1 cellular context compared by ENCODE assay signal in the genomic region with DNA sequence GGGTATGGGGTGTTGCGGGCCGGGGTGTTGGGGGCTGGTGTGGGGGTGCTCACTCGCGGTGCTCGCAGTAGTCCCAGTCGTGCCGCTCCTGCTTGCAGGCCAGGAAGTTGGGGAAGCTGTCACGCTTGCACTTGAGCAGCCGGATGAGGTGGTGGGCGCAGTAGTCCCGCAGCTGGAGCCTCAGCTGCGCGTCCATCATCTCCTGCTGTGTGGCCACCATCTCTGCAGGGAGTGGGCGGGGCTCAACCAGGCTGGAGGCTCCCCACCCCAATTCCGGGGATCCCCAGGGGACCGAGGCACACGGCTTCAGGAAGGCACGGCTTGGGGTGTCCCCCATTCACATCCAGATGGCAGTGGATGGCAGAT.
A peak's percentile ranks its signal among the peaks of the same experiment; 100 is the strongest.
TF ChIP-seq lines count a peak whose summit lies in the region.

No MANE protein-coding gene starts in this region.

TF ChIP-seq in K562, 482 proteins besides CTCF, POLR2A, EP300 and RAD21:
- no peak for TF ChIP-seq ZNF134 (CRISPR knock-in tag; conservative IDR thresholded peaks at IDR 0.05)
- peak; percentile 64 for TF ChIP-seq RBM22 (IDR thresholded peaks at IDR 0.05; ENCODE audit: low read depth, low read length, poor library complexity, severe bottlenecking)
- peak; percentile 40; the same call in 1 of the 2 replicates for TF ChIP-seq RBFOX2 (IDR thresholded peaks at IDR 0.05; ENCODE audit: low read depth, low read length)
- TF ChIP-seq, protein P1, sequence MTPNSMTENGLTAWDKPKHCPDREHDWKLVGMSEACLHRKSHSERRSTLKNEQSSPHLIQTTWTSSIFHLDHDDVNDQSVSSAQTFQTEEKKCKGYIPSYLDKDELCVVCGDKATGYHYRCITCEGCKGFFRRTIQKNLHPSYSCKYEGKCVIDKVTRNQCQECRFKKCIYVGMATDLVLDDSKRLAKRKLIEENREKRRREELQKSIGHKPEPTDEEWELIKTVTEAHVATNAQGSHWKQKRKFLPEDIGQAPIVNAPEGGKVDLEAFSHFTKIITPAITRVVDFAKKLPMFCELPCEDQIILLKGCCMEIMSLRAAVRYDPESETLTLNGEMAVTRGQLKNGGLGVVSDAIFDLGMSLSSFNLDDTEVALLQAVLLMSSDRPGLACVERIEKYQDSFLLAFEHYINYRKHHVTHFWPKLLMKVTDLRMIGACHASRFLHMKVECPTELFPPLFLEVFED (CRISPR knock-in tag; conservative IDR thresholded peaks at IDR 0.05) = no peak
- TF ChIP-seq TAF15 (IDR thresholded peaks at IDR 0.05; ENCODE audit: low read depth, low read length) = no peak
- TF ChIP-seq POLR2G (IDR thresholded peaks at IDR 0.05; ENCODE audit: low read depth, low read length) = peak; percentile 52
